ENCODE assay signal across 13 cellular contexts in the genomic region with DNA sequence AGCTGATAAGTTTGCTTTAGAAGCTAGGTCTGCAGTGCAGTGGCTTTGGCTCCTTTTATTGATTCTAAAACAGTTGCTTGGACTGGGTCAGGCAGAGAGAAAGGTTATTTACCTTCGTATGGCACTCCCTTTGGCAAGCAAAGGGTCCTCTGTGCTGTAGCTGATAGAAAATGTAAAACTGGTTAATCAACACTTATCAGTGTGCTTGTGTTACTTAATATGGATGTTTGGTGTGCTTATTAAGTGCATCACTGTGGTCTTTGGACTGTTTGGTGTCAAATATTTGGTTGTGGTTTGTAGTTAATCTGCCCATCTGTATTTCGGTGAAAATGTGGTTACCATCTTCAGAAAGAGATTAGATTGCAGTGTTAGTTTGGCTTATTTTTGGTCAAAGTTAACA. TPM values are rescaled to one million over a fixed set of nuclear protein-coding genes. Genes with fewer than 3 reads are reported as not detected.
DNase-seq lines count a peak whose midpoint lies in the region; ATAC-seq and TF ChIP-seq lines count a peak whose summit lies in the region.
"Had no signal": no experiment of that assay in that cellular context is flagged by ENCODE, and none has a peak within 500 bp of the region (broad histone marks: within the 10 kb centered on the region; RNA-seq: fewer than 3 reads in every experiment).

No MANE protein-coding gene starts in this region.

- H3K9me3 ChIP-seq in endodermal cell (ENCODE audit: control insufficient read depth, low read length), result no peaks in the 10 kb centered on the region
- H3K9me3 ChIP-seq in BE2C, result no peaks in the 10 kb centered on the region
- H3K9me3 ChIP-seq: SJSA1 had no signal

- H3K4me1 Mint-ChIP-seq in endodermal cell, result peaks cover 12% of the 10 kb centered on the region

- peaks cover 5% of the 10 kb centered on the region for H3K9me3 Mint-ChIP-seq in endodermal cell

- TF ChIP-seq CTCF in endodermal cell (conservative IDR thresholded peaks at IDR 0.05), result no peak
- TF ChIP-seq CTCF in BE2C (IDR thresholded peaks at IDR 0.05; ENCODE audit: low read depth, low read length), result no peak

- no peak overlapping the region for H3K9ac ChIP-seq in endodermal cell (ENCODE audit: extremely low read depth, low read length, poor library complexity, severe bottlenecking)
- H3K9ac ChIP-seq: parathyroid adenoma had no signal

- H3K27ac ChIP-seq in endodermal cell (ENCODE audit: low read depth, low read length), result no peak overlapping the region
- H3K27ac ChIP-seq: parathyroid adenoma, SJSA1 had no signal

- H3K27me3 Mint-ChIP-seq in endodermal cell (ENCODE audit: insufficient read depth), result no peaks in the 10 kb centered on the region
- H3K27me3 Mint-ChIP-seq: dendritic cell treated with granulocyte-macrophage colony-stimulating factor and Interleukin-4, amounts not matched to agents 40 ng/mL and 50 ng/mL, for 4 days had no signal

- 78 to 83% methylated on average over 1 to 2 of the region's 2 CpGs for WGBS in endodermal cell (ENCODE audit: insufficient coverage in 1 of 2, insufficient read length in 1 of 2), 2 experiments

- H3K36me3 ChIP-seq in endodermal cell (ENCODE audit: control insufficient read depth, insufficient read depth, low read length) (no peaks in the 10 kb centered on the region), BE2C (no peaks in the 10 kb centered on the region)
- H3K36me3 ChIP-seq: SJSA1 had no signal

- H3K4me1 ChIP-seq in endodermal cell (ENCODE audit: control insufficient read depth, insufficient read depth, low read length) (peaks cover 7% of the 10 kb centered on the region), BE2C (no peaks in the 10 kb centered on the region)

- DNase-seq in endodermal cell, result no peak
- no peak for DNase-seq in activated CD4-positive, alpha-beta T cell treated with anti-CD3 and anti-CD28 coated beads for 4 hours
- no peak for DNase-seq in NCI-H1930 (lab: John Stamatoyannopoulos, UW)
- no peak for DNase-seq in hippocampal formation (lab: John Stamatoyannopoulos, UW)
- DNase-seq in BE2C, result no peak
- DNase-seq: COR-L47, NCI-H1048 had no signal

- peak; percentile 41 for ATAC-seq in GM18499 (IDR thresholded peaks at IDR 0.05; ENCODE audit: insufficient read depth, unreplicated experiment)
- ATAC-seq in GM21576 (IDR thresholded peaks at IDR 0.05; ENCODE audit: unreplicated experiment), result peak; percentile 39
- ATAC-seq in HG03354 (IDR thresholded peaks at IDR 0.05; ENCODE audit: poor library complexity, severe bottlenecking, unreplicated experiment), result peak; percentile 56

- H3K4me3 ChIP-seq in endodermal cell (ENCODE audit: low read length) (peak overlapping the region; percentile 31), BE2C (ENCODE audit: low read depth, low read length) (no peak overlapping the region)
- H3K4me3 ChIP-seq: SJSA1 had no signal

- H3K27me3 ChIP-seq in endodermal cell (ENCODE audit: control insufficient read depth, insufficient read depth, low read length, poor library complexity, severe bottlenecking), result no peaks in the 10 kb centered on the region
- no peaks in the 10 kb centered on the region for H3K27me3 ChIP-seq in BE2C
- H3K27me3 ChIP-seq: SJSA1 had no signal

- no peak overlapping the region for H3K27ac Mint-ChIP-seq in endodermal cell
- H3K27ac Mint-ChIP-seq: dendritic cell treated with granulocyte-macrophage colony-stimulating factor and Interleukin-4, amounts not matched to agents 40 ng/mL and 50 ng/mL, for 4 days had no signal

- peaks cover 3% of the 10 kb centered on the region for H3K36me3 Mint-ChIP-seq in endodermal cell (ENCODE audit: low read depth)

- H3K4me3 Mint-ChIP-seq in endodermal cell, result no peak overlapping the region
- H3K4me3 Mint-ChIP-seq: dendritic cell treated with granulocyte-macrophage colony-stimulating factor and Interleukin-4, amounts not matched to agents 40 ng/mL and 50 ng/mL, for 4 days had no signal

RNA-seq across cellular contexts. Expression of gene UBE2E2, which starts 16.0 kb away (rescaled TPM):
- total RNA-seq in endodermal cell, result 10 to 100 TPM; 23.2 to 34.5 TPM
- 41.5 TPM for polyA plus RNA-seq in endodermal cell (2013, experiment 1 of 2)
- 40.2 TPM for polyA plus RNA-seq in endodermal cell (2013, experiment 2 of 2)
- 0.80 TPM for polyA plus RNA-seq in BE2C (2012; ENCODE audit: insufficient read depth, insufficient read length, low read depth)
